ENCODE assay signal across 8 cellular contexts in the genomic region with DNA sequence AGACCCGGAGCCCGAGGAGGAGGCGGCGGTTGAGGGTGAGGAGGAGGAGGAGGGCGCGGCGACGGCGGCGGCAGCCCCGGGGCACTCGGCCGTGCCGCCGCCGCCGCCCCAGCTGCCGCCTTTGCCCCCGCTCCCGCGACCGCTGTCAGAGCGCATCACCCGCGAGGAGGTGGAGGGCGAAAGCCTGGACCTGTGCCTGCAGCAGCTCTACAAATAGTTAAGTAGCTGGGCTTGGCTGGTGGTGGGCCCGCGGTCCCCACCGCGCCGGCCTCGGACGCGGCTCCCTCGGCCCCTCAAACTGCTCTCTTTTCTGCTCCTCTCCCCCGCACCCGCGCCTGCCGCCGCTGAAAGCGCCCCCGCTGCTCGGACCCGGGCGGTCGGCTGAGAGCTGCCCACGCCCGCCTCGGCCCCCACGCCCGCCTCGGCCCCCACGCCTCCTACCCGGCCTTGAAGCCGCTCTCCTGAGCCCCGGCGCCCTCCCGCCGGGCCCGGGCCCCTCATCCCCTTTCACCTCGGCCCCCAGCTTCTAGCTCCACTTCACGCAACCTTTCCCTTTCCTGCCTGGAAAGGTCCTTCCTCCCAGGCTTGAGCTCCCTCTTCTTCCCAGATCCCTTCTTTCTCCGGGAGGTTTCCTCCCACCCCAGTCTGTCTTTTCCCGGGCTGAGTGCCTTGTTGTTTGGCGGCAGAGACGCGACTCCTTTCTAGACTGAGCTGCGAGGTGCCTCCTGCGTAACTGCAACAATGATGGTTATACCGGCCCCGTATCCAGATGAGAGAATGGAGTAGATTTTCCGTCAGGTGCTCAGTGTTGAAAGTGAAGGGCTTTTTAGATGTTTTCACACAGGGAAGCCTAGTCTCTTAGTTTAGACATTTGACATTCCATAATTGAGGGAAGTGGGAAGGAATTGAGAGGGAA. TPM values are rescaled to one million over a fixed set of nuclear protein-coding genes. Genes with fewer than 3 reads are reported as not detected.
DNase-seq lines count a peak whose midpoint lies in the region; ATAC-seq and TF ChIP-seq lines count a peak whose summit lies in the region.

No MANE protein-coding gene starts in this region.

- 5% methylated on average over 12 of the region's 72 CpGs for WGBS in mammary epithelial cell (ENCODE audit: low coverage, missing lambda C conversion rate)

- H3K4me1 Mint-ChIP-seq in stimulated activated effector memory CD8-positive, alpha-beta T cell treated with anti-CD3 and anti-CD28 coated beads, Interleukin-12 subunit alpha, Interleukin-12 subunit beta, amount 100 ng/mL, for 72 hours: peaks cover 8% of the 10 kb centered on the region

- H3K9me3 ChIP-seq in OCI-LY1 (ENCODE audit: low read length): no peaks in the 10 kb centered on the region
- H3K9me3 ChIP-seq in mammary epithelial cell (replicated peaks; ENCODE audit: insufficient read depth, low read length): no peaks in the 10 kb centered on the region

- H3K36me3 Mint-ChIP-seq in stimulated activated effector memory CD8-positive, alpha-beta T cell treated with anti-CD3 and anti-CD28 coated beads, Interleukin-12 subunit alpha, Interleukin-12 subunit beta, amount 100 ng/mL, for 72 hours: peaks cover 5% of the 10 kb centered on the region

- H3K9ac ChIP-seq in OCI-LY1 (ENCODE audit: low read length) (peak overlapping the region; percentile 59; the same call in 1 of the 2 replicates), mammary epithelial cell (ENCODE audit: insufficient read depth, low read length) (no peak overlapping the region)

- H3K4me1 ChIP-seq in OCI-LY1 (ENCODE audit: insufficient read depth, low read length, severe bottlenecking) (peaks cover 10% of the 10 kb centered on the region), mammary epithelial cell (ENCODE audit: insufficient read depth, low read length) (peaks cover 8% of the 10 kb centered on the region)

- no peak for DNase-seq in GM12864 (ENCODE audit: low read depth)
- DNase-seq in mammary epithelial cell: no peak
- peak in 1 of 2 donors; percentile 50 for DNase-seq in stimulated activated effector memory CD8-positive, alpha-beta T cell treated with anti-CD3 and anti-CD28 coated beads, Interleukin-12 subunit alpha, Interleukin-12 subunit beta, amount 100 ng/mL, for 72 hours (ENCODE audit: low spot score in 2 of 2)
- DNase-seq in GM19240 (ENCODE audit: insufficient read length, low spot score): no peak

- H3K36me3 ChIP-seq in OCI-LY1 (ENCODE audit: insufficient read depth, low read length) (no peaks in the 10 kb centered on the region), mammary epithelial cell (ENCODE audit: insufficient read depth, low read length) (no peaks in the 10 kb centered on the region)

- H4K20me1 ChIP-seq in OCI-LY1 (ENCODE audit: insufficient read depth, low read length): no peaks in the 10 kb centered on the region
- H4K20me1 ChIP-seq in mammary epithelial cell (ENCODE audit: insufficient read depth, low read length): no peaks in the 10 kb centered on the region

- CTCF ChIA-PET in mammary epithelial cell (lab: Charles Lee; ENCODE audit: low non-redundant PET): no interaction called here

- BruUV-seq in mammary epithelial cell (replicated peaks; lab: Mats Ljungman, UMichigan): no TSS peak

- H3F3A ChIP-seq in OCI-LY1 (ENCODE audit: insufficient read depth, low read length): no peaks in the 10 kb centered on the region; the same call in 1 of the 2 replicates

- in situ Hi-C loops in mammary epithelial cell (cut with MboI; ENCODE audit: low sequenced_read_pairs in 2 of 2): no loop called here

- H3K4me3 Mint-ChIP-seq in stimulated activated effector memory CD8-positive, alpha-beta T cell treated with anti-CD3 and anti-CD28 coated beads, Interleukin-12 subunit alpha, Interleukin-12 subunit beta, amount 100 ng/mL, for 72 hours: peak overlapping the region; percentile 81

- no peak for TF ChIP-seq CTCF in 22Rv1 (IDR thresholded peaks at IDR 0.05)
- no peak for TF ChIP-seq CTCF in GM12864 (IDR thresholded peaks at IDR 0.05; ENCODE audit: low read depth, low read length, missing control alignments)
- TF ChIP-seq CTCF in OCI-LY1 (IDR thresholded peaks at IDR 0.05; ENCODE audit: low read length): no peak
- no peak for TF ChIP-seq CTCF in mammary epithelial cell (conservative IDR thresholded peaks at IDR 0.05 in 1 of 2, IDR thresholded peaks at IDR 0.05 in 1 of 2; ENCODE audit: extremely low read depth in 1 of 2, insufficient read depth in 1 of 2, low read depth in 1 of 2, low read length in 2 of 2)

- H3K9me2 ChIP-seq in OCI-LY1 (ENCODE audit: low read depth, low read length): no peaks in the 10 kb centered on the region

- H3K27ac Mint-ChIP-seq in stimulated activated effector memory CD8-positive, alpha-beta T cell treated with anti-CD3 and anti-CD28 coated beads, Interleukin-12 subunit alpha, Interleukin-12 subunit beta, amount 100 ng/mL, for 72 hours: peak overlapping the region; percentile 71

- intact Hi-C loops in mammary epithelial cell (cut with micrococcal nuclease): no loop called here

- ATAC-seq in stimulated activated effector memory CD8-positive, alpha-beta T cell treated with anti-CD3 and anti-CD28 coated beads, Interleukin-12 subunit alpha, Interleukin-12 subunit beta, amount 100 ng/mL, for 72 hours: peak; percentile 44
- no peak for ATAC-seq in GM19463 (IDR thresholded peaks at IDR 0.05; ENCODE audit: unreplicated experiment)

- H3K27ac ChIP-seq in 22Rv1 (peak overlapping the region; percentile 69), OCI-LY1 (ENCODE audit: low read depth, low read length, poor library complexity, severe bottlenecking) (no peak overlapping the region), mammary epithelial cell (ENCODE audit: insufficient read depth, low read depth, low read length) (no peak overlapping the region), layer of hippocampus (ENCODE audit: low read depth, low read length) (peak overlapping the region; percentile 46)

- H3K79me2 ChIP-seq in OCI-LY1 (ENCODE audit: insufficient read depth, low read length): no peaks in the 10 kb centered on the region
- H3K79me2 ChIP-seq in mammary epithelial cell (ENCODE audit: insufficient read depth, low read length): no peaks in the 10 kb centered on the region

- H3K27me3 ChIP-seq in OCI-LY1 (ENCODE audit: insufficient read depth, low read length): peaks cover 10% of the 10 kb centered on the region; the same call in 1 of the 2 replicates
- peaks cover 26% of the 10 kb centered on the region for H3K27me3 ChIP-seq in mammary epithelial cell (ENCODE audit: insufficient read depth, low read length)
- H3K27me3 ChIP-seq in layer of hippocampus (ENCODE audit: control insufficient read depth, insufficient read depth, low read length): no peaks in the 10 kb centered on the region

- H3K4me3 ChIP-seq in GM12864 (ENCODE audit: low read depth, low read length) (peak overlapping the region; percentile 65), OCI-LY1 (ENCODE audit: low read depth, low read length, poor library complexity, severe bottlenecking) (peak overlapping the region; percentile 72), mammary epithelial cell (replicated peaks in 1 of 3; ENCODE audit: insufficient read depth in 1 of 3, low read depth in 2 of 3, low read length in 3 of 3) (peak overlapping the region; percentile 58 to 66 (median 61))

- H3K4me2 ChIP-seq in OCI-LY1 (ENCODE audit: low read length): peak overlapping the region; percentile 90
- H3K4me2 ChIP-seq in mammary epithelial cell (ENCODE audit: insufficient read depth, low read depth, low read length): peak overlapping the region; percentile 99

- no peaks in the 10 kb centered on the region for H3K9me3 Mint-ChIP-seq in stimulated activated effector memory CD8-positive, alpha-beta T cell treated with anti-CD3 and anti-CD28 coated beads, Interleukin-12 subunit alpha, Interleukin-12 subunit beta, amount 100 ng/mL, for 72 hours

- dilution Hi-C loops in mammary epithelial cell (cut with HindIII; ENCODE audit: low sequenced_read_pairs): no loop called here

- H2AFZ ChIP-seq in OCI-LY1 (ENCODE audit: low read length): no peak overlapping the region
- peak overlapping the region; percentile 90 for H2AFZ ChIP-seq in mammary epithelial cell (ENCODE audit: low read depth, low read length)

RNA-seq across cellular contexts. Expression of a gene that starts 0.8 kb away (rescaled TPM):
- 1 to 10 TPM in 1 of 2 donors, under 1 TPM in 1; 0.09 to 1.0 TPM for total RNA-seq in mammary epithelial cell
- 0.01 TPM for polyA plus RNA-seq in mammary epithelial cell
- polyA minus RNA-seq in mammary epithelial cell: not detected

Comparison
In these comparisons a context has a peak if more than half of its experiments do, and no peak if none do; other contexts are left out.
1. H3K27ac ChIP-seq: peak in 22Rv1 (single experiment) and layer of hippocampus (single experiment); none in OCI-LY1 (single experiment) and mammary epithelial cell (single experiment).
2. Peak in every context shown above with its lines, with median percentiles within 50 percentile points of each other: H3K4me3 ChIP-seq.